Comparison of ENCODE assay signal across 8 cellular contexts in genomic region chr12:52879394-52880351, GRCh38. TPM values are rescaled to one million over a fixed set of nuclear protein-coding genes. Genes with fewer than 3 reads are reported as not detected.
A peak's percentile ranks its signal among the peaks of the same experiment; 100 is the strongest.
DNase-seq lines count a peak whose midpoint lies in the region; ATAC-seq lines count a peak whose summit lies in the region.

No MANE protein-coding gene starts in this region.

- no peaks in the 10 kb centered on the region for H3K9me3 Mint-ChIP-seq in central memory CD8-positive, alpha-beta T cell

- peak overlapping the region; percentile 55 for H3K4me3 Mint-ChIP-seq in central memory CD8-positive, alpha-beta T cell

- H3K36me3 Mint-ChIP-seq in central memory CD8-positive, alpha-beta T cell (ENCODE audit: insufficient read depth) = peaks cover 6% of the 10 kb centered on the region

- H3K27ac Mint-ChIP-seq in central memory CD8-positive, alpha-beta T cell (ENCODE audit: low read depth) = no peak overlapping the region

- peaks cover 7% of the 10 kb centered on the region for H3K27me3 Mint-ChIP-seq in central memory CD8-positive, alpha-beta T cell

- H3K4me1 Mint-ChIP-seq in central memory CD8-positive, alpha-beta T cell = peaks cover 12% of the 10 kb centered on the region

- ATAC-seq in HG02981 (IDR thresholded peaks at IDR 0.05; ENCODE audit: unreplicated experiment) = peak; percentile 63
- ATAC-seq in central memory CD8-positive, alpha-beta T cell (replicated peaks; ENCODE audit: extremely low read depth, poor library complexity, severe bottlenecking) = peak; percentile 94
- no peak for ATAC-seq in GM21825 (IDR thresholded peaks at IDR 0.05; ENCODE audit: unreplicated experiment)

- in situ Hi-C loops in Caki2 (cut with HindIII; ENCODE audit: low pct_unique_long_range_greater_than_20kb, low sequenced_read_pairs) = loop anchor here (25.0 kb wide), 1 partner anchor 108 kb away; no protein-coding TSS in a partner anchor

- DNase-seq in Caki2 (ENCODE audit: low read depth) (peak; percentile 91), NCI-H446 treated with DMSO at 0.1 percent for 48 hours (lab: John Stamatoyannopoulos, UW) (peak; percentile 17), islet precursor cell (peak; percentile 98)
- peak; percentile 58 for DNase-seq in activated CD4-positive, alpha-beta T cell treated with anti-CD3 and anti-CD28 coated beads for 24 hours (ENCODE audit: low read depth in 2 of 2)
- DNase-seq in central memory CD8-positive, alpha-beta T cell (ENCODE audit: low spot score in 2 of 2) = peak; percentile 47 to 57
- peak; percentile 80 for DNase-seq in stimulated activated CD4-positive, alpha-beta T cell treated with anti-CD3 and anti-CD28 coated beads, Interleukin-15, amount 100 ng/mL, for 24 hours

RNA-seq across cellular contexts. Expression of gene KRT8, which starts 25.2 kb away (rescaled TPM):
- 1,565 and 1,569 TPM in 2 replicates for total RNA-seq in Caki2 (2014; rRNA removed; shearing (Covaris generic); ENCODE audit: low replicate concordance)

RNA-seq across cellular contexts. Expression of gene KRT78, which starts 30.9 kb away (rescaled TPM):
- total RNA-seq in Caki2 (2014; rRNA removed; shearing (Covaris generic); ENCODE audit: low replicate concordance) = not detected in 2 replicates

RNA-seq across cellular contexts. Expression of gene KRT79, which starts 45.6 kb away (rescaled TPM):
- not detected in 2 replicates for total RNA-seq in Caki2 (2014; rRNA removed; shearing (Covaris generic); ENCODE audit: low replicate concordance)

Comparison
In these comparisons a context has a peak if more than half of its experiments do, and no peak if none do; other contexts are left out.
1. DNase-seq: peak in every context shown above with its lines; median percentile 98 in islet precursor cell; 91 in Caki2; 80 in stimulated activated CD4-positive, alpha-beta T cell treated with anti-CD3 and anti-CD28 coated beads, Interleukin-15, amount 100 ng/mL, for 24 hours; 58 in activated CD4-positive, alpha-beta T cell treated with anti-CD3 and anti-CD28 coated beads for 24 hours; 52 in central memory CD8-positive, alpha-beta T cell; 17 in NCI-H446 treated with DMSO at 0.1 percent for 48 hours.